Comparison of ENCODE assay signal across 8 cellular contexts in genomic region chr4:2955186-2956044, GRCh38. TPM values are rescaled to one million over a fixed set of nuclear protein-coding genes. Genes with fewer than 3 reads are reported as not detected.
DNase-seq lines count a peak whose midpoint lies in the region; ATAC-seq and TF ChIP-seq lines count a peak whose summit lies in the region.
"Not testable (repeated sequence)": the region's sequence is repeated elsewhere in the genome, so short reads cannot be mapped to it uniquely, and the experiment has no call there.

No MANE protein-coding gene starts in this region.

- not testable (repeated sequence) for H3K27me3 ChIP-seq in DND-41 (ENCODE audit: insufficient read depth, low read length, poor library complexity); H9 (ENCODE audit: insufficient read depth, low read length); naive thymus-derived CD4-positive, alpha-beta T cell (ENCODE audit: control insufficient read depth in 2 of 2, insufficient read depth in 2 of 2, low read length in 2 of 2)

- not testable (repeated sequence) for DNase-seq in DND-41; H9; chondrocyte (ENCODE audit: low spot score); naive thymus-derived CD4-positive, alpha-beta T cell; stimulated activated naive CD8-positive, alpha-beta T cell treated with anti-CD3 and anti-CD28 coated beads, Interleukin-15, amount 100 ng/mL, for 72 hours
- DNase-seq in NCI-H82 (lab: John Stamatoyannopoulos, UW) = peak; percentile 82

- H3K79me1 ChIP-seq in H9 (ENCODE audit: insufficient read depth, low read depth, low read length, poor library complexity, severe bottlenecking) = not testable (repeated sequence)

- H3K36me3 ChIP-seq in DND-41 (ENCODE audit: insufficient read depth, low read length) = peaks cover 83% of the 10 kb centered on the region
- H3K36me3 ChIP-seq in naive thymus-derived CD4-positive, alpha-beta T cell (ENCODE audit: control insufficient read depth in 2 of 3, insufficient read depth in 3 of 3, low read length in 3 of 3) = peaks cover 17 to 79% (median 24%) of the 10 kb centered on the region in 3 experiments

- H2BK12ac ChIP-seq in H9 (ENCODE audit: insufficient read length, low read depth, low read length) = not testable (repeated sequence)

- not testable (repeated sequence) for H2AK5ac ChIP-seq in H9 (ENCODE audit: insufficient read length, low read length)

- not testable (repeated sequence) for H2AFZ ChIP-seq in DND-41 (ENCODE audit: low read depth, low read length); H9 (ENCODE audit: low read length)

- CTCF ChIA-PET in naive thymus-derived CD4-positive, alpha-beta T cell (lab: Charles Lee) = interaction anchor here (1.3 kb wide), 1 partner anchor 193 kb away, joined by 3 read pairs; no protein-coding TSS in a partner anchor

- H3K4me3 Mint-ChIP-seq in H9; chondrocyte (ENCODE audit: unreplicated experiment): not testable (repeated sequence)
- H3K4me3 Mint-ChIP-seq in activated T-helper 17 cell treated with anti-CD3 and anti-CD28 coated beads, Interleukin-2, amount 50 U/mL, for 72 hours = peak overlapping the region; percentile 89
- H3K4me3 Mint-ChIP-seq in naive thymus-derived CD4-positive, alpha-beta T cell = peak overlapping the region in 2 of 10 donors; percentile 31 to 73
- H3K4me3 Mint-ChIP-seq in stimulated activated naive CD8-positive, alpha-beta T cell treated with anti-CD3 and anti-CD28 coated beads, Interleukin-15, amount 100 ng/mL, for 72 hours = peak overlapping the region; percentile 31 to 65

- not testable (repeated sequence) for H3K56ac ChIP-seq in H9 (ENCODE audit: insufficient read length, low read depth, low read length)

- not testable (repeated sequence) for H3K9ac ChIP-seq in DND-41 (ENCODE audit: low read depth, low read length); H9 (ENCODE audit: extremely low read depth, insufficient read length, low read length)

- H3K23me2 ChIP-seq in H9 (ENCODE audit: insufficient read length, low read depth, low read length, poor library complexity, severe bottlenecking) = not testable (repeated sequence)

- not testable (repeated sequence) for H3K9me3 ChIP-seq in DND-41 (ENCODE audit: insufficient read depth, low read length, severe bottlenecking); naive thymus-derived CD4-positive, alpha-beta T cell (ENCODE audit: control insufficient read depth in 2 of 3, low read length in 3 of 3)
- peaks cover 14% of the 10 kb centered on the region for H3K9me3 ChIP-seq in H9 (ENCODE audit: control insufficient read depth, low read depth, low read length)

- H2BK15ac ChIP-seq in H9 (ENCODE audit: low read depth, low read length) = not testable (repeated sequence)

- H3K27ac Mint-ChIP-seq in H9; chondrocyte (ENCODE audit: unreplicated experiment): not testable (repeated sequence)
- H3K27ac Mint-ChIP-seq in activated T-helper 17 cell treated with anti-CD3 and anti-CD28 coated beads, Interleukin-2, amount 50 U/mL, for 72 hours = peak overlapping the region; percentile 59
- H3K27ac Mint-ChIP-seq in naive thymus-derived CD4-positive, alpha-beta T cell = peak overlapping the region in 5 of 9 donors; percentile 41 to 95 (median 59)
- peak overlapping the region in 1 of 2 donors; percentile 72 for H3K27ac Mint-ChIP-seq in stimulated activated naive CD8-positive, alpha-beta T cell treated with anti-CD3 and anti-CD28 coated beads, Interleukin-15, amount 100 ng/mL, for 72 hours

- not testable (repeated sequence) for H3K4me3 ChIP-seq in DND-41 (ENCODE audit: low read depth in 1 of 2, low read length in 2 of 2); naive thymus-derived CD4-positive, alpha-beta T cell (ENCODE audit: low read length)

- H3K27me3 Mint-ChIP-seq in H9 (ENCODE audit: low read depth); activated T-helper 17 cell treated with anti-CD3 and anti-CD28 coated beads, Interleukin-2, amount 50 U/mL, for 72 hours; chondrocyte (ENCODE audit: low read depth); naive thymus-derived CD4-positive, alpha-beta T cell; stimulated activated naive CD8-positive, alpha-beta T cell treated with anti-CD3 and anti-CD28 coated beads, Interleukin-15, amount 100 ng/mL, for 72 hours: not testable (repeated sequence)

- H2BK5ac ChIP-seq in H9 (ENCODE audit: insufficient read length, low read length) = not testable (repeated sequence)

- H3K79me2 ChIP-seq in DND-41 (ENCODE audit: insufficient read depth, low read length) = peaks cover 44% of the 10 kb centered on the region
- H3K79me2 ChIP-seq in H9 (ENCODE audit: insufficient read depth, low read length) = not testable (repeated sequence)

- not testable (repeated sequence) for ATAC-seq in DND-41 (ENCODE audit: insufficient read depth, low read depth); activated T-helper 17 cell treated with anti-CD3 and anti-CD28 coated beads, Interleukin-2, amount 50 U/mL, for 72 hours (replicated peaks); naive thymus-derived CD4-positive, alpha-beta T cell; stimulated activated naive CD8-positive, alpha-beta T cell treated with anti-CD3 and anti-CD28 coated beads, Interleukin-15, amount 100 ng/mL, for 72 hours

- H3T11ph ChIP-seq in H9 (ENCODE audit: low read length) = not testable (repeated sequence)

- not testable (repeated sequence) for H3K4me1 ChIP-seq in DND-41 (ENCODE audit: insufficient read depth, low read length); H9 (ENCODE audit: insufficient read depth, low read length); naive thymus-derived CD4-positive, alpha-beta T cell (ENCODE audit: control insufficient read depth in 2 of 2, insufficient read depth in 2 of 2, low read length in 2 of 2)

- not testable (repeated sequence) for H3K4me1 Mint-ChIP-seq in H9
- H3K4me1 Mint-ChIP-seq in activated T-helper 17 cell treated with anti-CD3 and anti-CD28 coated beads, Interleukin-2, amount 50 U/mL, for 72 hours = peaks cover 56% of the 10 kb centered on the region
- peaks cover 20% of the 10 kb centered on the region for H3K4me1 Mint-ChIP-seq in chondrocyte (ENCODE audit: low read depth)
- H3K4me1 Mint-ChIP-seq in naive thymus-derived CD4-positive, alpha-beta T cell = peaks cover 7 to 60% (median 43%) of the 10 kb centered on the region in 7 donors
- peaks cover 66% of the 10 kb centered on the region for H3K4me1 Mint-ChIP-seq in stimulated activated naive CD8-positive, alpha-beta T cell treated with anti-CD3 and anti-CD28 coated beads, Interleukin-15, amount 100 ng/mL, for 72 hours

- H3K23ac ChIP-seq in H9 (ENCODE audit: insufficient read length, low read depth, low read length) = not testable (repeated sequence)

- not testable (repeated sequence) for H3K4me2 ChIP-seq in DND-41 (ENCODE audit: insufficient read depth, low read length); H9 (ENCODE audit: insufficient read depth, insufficient read length, low read length)

- H4K91ac ChIP-seq in H9 (ENCODE audit: insufficient read length, low read depth, low read length) = not testable (repeated sequence)

- H3K4ac ChIP-seq in H9 (ENCODE audit: low read depth, low read length) = not testable (repeated sequence)

- H3K9me3 Mint-ChIP-seq in H9 = peaks cover 33 to 35% of the 10 kb centered on the region in 2 experiments
- H3K9me3 Mint-ChIP-seq in activated T-helper 17 cell treated with anti-CD3 and anti-CD28 coated beads, Interleukin-2, amount 50 U/mL, for 72 hours; chondrocyte (ENCODE audit: low read depth); naive thymus-derived CD4-positive, alpha-beta T cell; stimulated activated naive CD8-positive, alpha-beta T cell treated with anti-CD3 and anti-CD28 coated beads, Interleukin-15, amount 100 ng/mL, for 72 hours: not testable (repeated sequence)

- H3K36me3 Mint-ChIP-seq in H9 (ENCODE audit: insufficient read depth in 1 of 3, low read depth in 3 of 3) = peaks cover 89 to 90% (median 90%) of the 10 kb centered on the region in 3 experiments
- H3K36me3 Mint-ChIP-seq in activated T-helper 17 cell treated with anti-CD3 and anti-CD28 coated beads, Interleukin-2, amount 50 U/mL, for 72 hours (ENCODE audit: low read depth) = peaks cover 98% of the 10 kb centered on the region
- H3K36me3 Mint-ChIP-seq in chondrocyte (ENCODE audit: low read depth) = peaks cover 34% of the 10 kb centered on the region
- H3K36me3 Mint-ChIP-seq in naive thymus-derived CD4-positive, alpha-beta T cell = peaks cover 4 to 51% (median 16%) of the 10 kb centered on the region in 5 donors

- POLR2A ChIA-PET in naive thymus-derived CD4-positive, alpha-beta T cell (lab: Charles Lee) = interaction anchor here (0.5 to 1.5 kb wide), 4 partner anchors 8 to 62 kb away, joined by 3 to 6 read pairs (median 3); partner anchors contain the start of genes GRK4 and NOP14

- intact Hi-C loops in naive thymus-derived CD4-positive, alpha-beta T cell (cut with micrococcal nuclease) = loop anchor here in 1 of 2 donors (2.0 kb wide), 2 partner anchors 191 to 199 kb away; partner anchors contain the start of gene TNIP2

- H3K18ac ChIP-seq in H9 (ENCODE audit: insufficient read length, low read depth, low read length) = not testable (repeated sequence)

- H3K14ac ChIP-seq in H9 (ENCODE audit: insufficient read depth, low read length) = not testable (repeated sequence)

- H2BK20ac ChIP-seq in H9 (ENCODE audit: low read depth, low read length, poor library complexity, severe bottlenecking) = not testable (repeated sequence)

- not testable (repeated sequence) for H4K5ac ChIP-seq in H9 (ENCODE audit: insufficient read length, low read depth, low read length)

- peaks cover 64% of the 10 kb centered on the region for H4K20me1 ChIP-seq in DND-41 (ENCODE audit: insufficient read depth, low read length)
- not testable (repeated sequence) for H4K20me1 ChIP-seq in H9 (ENCODE audit: control insufficient read depth, insufficient read depth, insufficient read length)

- TF ChIP-seq CTCF in DND-41 (IDR thresholded peaks at IDR 0.05; ENCODE audit: borderline replicate concordance, extremely low read depth, low read length, poor library complexity, severe bottlenecking) = peak; percentile 46
- peak; percentile 33 for TF ChIP-seq CTCF in H9 (conservative IDR thresholded peaks at IDR 0.05)
- not testable (repeated sequence) for TF ChIP-seq CTCF in VCaP (conservative IDR thresholded peaks at IDR 0.05)
- peak; percentile 43 for TF ChIP-seq CTCF in chondrocyte (IDR thresholded peaks at IDR 0.05)

- H3K27ac ChIP-seq in DND-41 (ENCODE audit: low read length); H9 (ENCODE audit: insufficient read length, low read depth, low read length); naive thymus-derived CD4-positive, alpha-beta T cell (ENCODE audit: low read depth, low read length): not testable (repeated sequence)
- 0 out of 2 replicates have a peak overlapping the region, but pooled peaks have one; percentile 10 for H3K27ac ChIP-seq in VCaP

- H2BK120ac ChIP-seq in H9 (ENCODE audit: low read depth, low read length, poor library complexity, severe bottlenecking) = not testable (repeated sequence)

- H4K8ac ChIP-seq in H9 (replicated peaks; ENCODE audit: insufficient read length, low read depth, low read length) = not testable (repeated sequence)

- no CpG with 5 or more reads among the region's 44 CpGs for WGBS in H9 (ENCODE audit: extremely low coverage, insufficient read length, low lambda C conversion rate)

RNA-seq across cellular contexts. Expression of gene NOP14, which starts 7.8 kb away (rescaled TPM):
- total RNA-seq in H9 (2021) = 50.1 and 50.3 TPM in 2 replicates
- 10 to 100 TPM; 86.5 to 96.8 TPM for total RNA-seq in activated T-helper 17 cell treated with anti-CD3 and anti-CD28 coated beads, Interleukin-2, amount 50 U/mL, for 72 hours
- 22.2 to 23.9 TPM (median 22.7 TPM) in 3 replicates for total RNA-seq in chondrocyte
- total RNA-seq in naive thymus-derived CD4-positive, alpha-beta T cell = 10 to 100 TPM; 23.1 to 59.8 (median 43.9) TPM
- 10 to 100 TPM; 12.6 to 33.7 TPM for polyA plus RNA-seq in naive thymus-derived CD4-positive, alpha-beta T cell

RNA-seq across cellular contexts. Expression of gene GRK4, which starts 8.0 kb away (rescaled TPM):
- total RNA-seq in H9 (2021) (4.3 and 4.8 TPM in 2 replicates), chondrocyte (12.0 to 13.4 TPM (median 12.8 TPM) in 3 replicates)
- total RNA-seq in activated T-helper 17 cell treated with anti-CD3 and anti-CD28 coated beads, Interleukin-2, amount 50 U/mL, for 72 hours = 1 to 10 TPM; 3.2 to 5.7 TPM
- total RNA-seq in naive thymus-derived CD4-positive, alpha-beta T cell = 1 to 10 TPM; 1.7 to 4.0 (median 2.8) TPM
- polyA plus RNA-seq in naive thymus-derived CD4-positive, alpha-beta T cell = 1 to 10 TPM; 1.7 to 2.1 TPM
